ENCODE assay signal across 39 cellular contexts in the genomic region with DNA sequence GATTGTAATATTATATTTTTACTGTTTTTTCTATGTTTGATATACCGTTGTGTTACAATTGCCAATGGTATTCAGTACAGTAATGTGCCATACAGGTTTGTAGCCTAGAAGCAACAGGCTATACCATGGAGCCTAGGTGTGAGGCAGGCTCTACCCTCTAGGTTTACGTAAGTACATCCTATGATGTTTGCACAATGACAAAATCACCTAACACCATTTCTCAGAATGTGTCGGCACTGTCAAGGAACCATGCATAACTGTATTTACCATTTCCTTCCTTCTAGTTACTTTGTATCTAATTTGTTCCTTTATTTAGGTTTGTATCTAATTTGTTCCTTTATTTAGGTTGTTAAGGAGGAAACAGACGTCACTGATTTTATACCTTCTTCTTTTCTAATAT.
"Had no signal": no experiment of that assay in that cellular context is flagged by ENCODE, and none has a peak within 500 bp of the region (broad histone marks: within the 10 kb centered on the region; RNA-seq: fewer than 3 reads in every experiment).

No MANE protein-coding gene starts in this region.

- H3K36me3 ChIP-seq: Peyer's patch had no signal

- H3K4me3 Mint-ChIP-seq: activated CD4-positive, alpha-beta memory T cell treated with anti-CD3 and anti-CD28 coated beads for 36 hours; activated CD8-positive, alpha-beta memory T cell treated with anti-CD3 and anti-CD28 coated beads, Interleukin-2, amount 10 ng/mL, durations not matched to agents 7 days and 5 days; activated naive CD4-positive, alpha-beta T cell treated with anti-CD3 and anti-CD28 coated beads, Interleukin-2, amount 10 ng/mL, durations not matched to agents 7 days and 5 days; activated naive CD8-positive, alpha-beta T cell; activated naive CD8-positive, alpha-beta T cell treated with anti-CD3 and anti-CD28 coated beads, Interleukin-2, amount 50 U/mL, for 24 hours; brain; T-helper 1 cell treated with Interleukin-12 subunit alpha and Interleukin-12 subunit beta and Interleukin-4 antibody, amounts not matched to agents 30 μg/mL and 1 μg/mL, for 36 hours; T-helper 2 cell treated with Interferon-gamma antibody and Interleukin-4, amounts not matched to agents 5 μg/mL and 100 μg/mL, for 36 hours; WTC11 had no signal

- H3K27ac Mint-ChIP-seq: activated CD4-positive, alpha-beta memory T cell treated with anti-CD3 and anti-CD28 coated beads for 36 hours; activated CD8-positive, alpha-beta memory T cell treated with anti-CD3 and anti-CD28 coated beads, Interleukin-2, amount 10 ng/mL, durations not matched to agents 7 days and 5 days; activated naive CD4-positive, alpha-beta T cell treated with anti-CD3 and anti-CD28 coated beads, Interleukin-2, amount 10 ng/mL, durations not matched to agents 7 days and 5 days; activated naive CD8-positive, alpha-beta T cell; activated naive CD8-positive, alpha-beta T cell treated with anti-CD3 and anti-CD28 coated beads, Interleukin-2, amount 50 U/mL, for 24 hours; brain; T-helper 2 cell treated with Interferon-gamma antibody and Interleukin-4, amounts not matched to agents 5 μg/mL and 100 μg/mL, for 36 hours; WTC11 had no signal

- H3K4me2 ChIP-seq: SK-N-SH had no signal

- H3K9me2 ChIP-seq: SK-N-SH had no signal

- H3K9me3 ChIP-seq: MG63, Peyer's patch, SJSA1, SK-N-SH had no signal

- H3K27ac ChIP-seq: Peyer's patch, SJSA1 had no signal

- ATAC-seq: activated CD8-positive, alpha-beta memory T cell treated with anti-CD3 and anti-CD28 coated beads, Interleukin-2, amount 10 ng/mL, durations not matched to agents 7 days and 5 days; activated naive CD8-positive, alpha-beta T cell treated with anti-CD3 and anti-CD28 coated beads, Interleukin-2, amount 50 U/mL, for 24 hours; PC-3; WTC11 had no signal

- FAIRE-seq: TTC549 had no signal

- H3K27me3 ChIP-seq: MG63, Peyer's patch, SJSA1 had no signal

- H3K4me3 ChIP-seq: MG63, Peyer's patch, SJSA1 had no signal

- H3K27me3 Mint-ChIP-seq: activated CD4-positive, alpha-beta memory T cell treated with anti-CD3 and anti-CD28 coated beads for 36 hours; activated CD8-positive, alpha-beta memory T cell treated with anti-CD3 and anti-CD28 coated beads, Interleukin-2, amount 10 ng/mL, durations not matched to agents 7 days and 5 days; activated naive CD4-positive, alpha-beta T cell treated with anti-CD3 and anti-CD28 coated beads, Interleukin-2, amount 10 ng/mL, durations not matched to agents 7 days and 5 days; activated naive CD8-positive, alpha-beta T cell; activated naive CD8-positive, alpha-beta T cell treated with anti-CD3 and anti-CD28 coated beads, Interleukin-2, amount 50 U/mL, for 24 hours; brain had no signal

- DNase-seq: activated CD4-positive, alpha-beta memory T cell treated with anti-CD3 and anti-CD28 coated beads for 36 hours; activated CD4-positive, alpha-beta T cell treated with anti-CD3 and anti-CD28 coated beads for 4 hours; activated CD4-positive, alpha-beta T cell treated with anti-CD3 and anti-CD28 coated beads, Interleukin-2, amount 50 U/mL, for 1 hour; activated CD4-positive, CD25-positive, alpha-beta regulatory T cell treated with anti-CD3 and anti-CD28 coated beads, Interleukin-2, amount 50 U/mL, for 72 hours; activated CD8-positive, alpha-beta memory T cell treated with anti-CD3 and anti-CD28 coated beads for 24 hours; activated CD8-positive, alpha-beta memory T cell treated with anti-CD3 and anti-CD28 coated beads, Interleukin-2, amount 10 ng/mL, durations not matched to agents 7 days and 5 days; activated CD8-positive, alpha-beta memory T cell treated with anti-CD3 and anti-CD28 coated beads, Interleukin-2, amount 50 U/mL, for 48 hours; activated effector memory CD4-positive, alpha-beta T cell treated with Interleukin-2 at 50 U/mL for 16 hours; activated naive CD4-positive, alpha-beta T cell treated with anti-CD3 and anti-CD28 coated beads, Interleukin-2, amount 10 ng/mL, durations not matched to agents 7 days and 5 days; activated naive CD8-positive, alpha-beta T cell treated with anti-CD3 and anti-CD28 coated beads, Interleukin-2, amount 50 U/mL, for 24 hours; activated T-cell treated with anti-CD3 and anti-CD28 coated beads, Interleukin-2, amount 50 U/mL, for 48 hours; anterior cingulate cortex; central memory CD4-positive, alpha-beta T cell; Karpas-422; KBM-7; MG63; NCI-H1048; NCI-H1105 treated with DMSO at 0.1 percent for 48 hours; NCI-H1436; NCI-H1694; NCI-H1930; NCI-H2081 treated with DMSO at 0.1 percent for 48 hours; NCI-H345; NCI-H510A; NCI-H526; NCI-H748 treated with DMSO at 0.1 percent for 48 hours; NK-92 treated with Interleukin-12 subunit alpha and Interleukin-12 subunit beta, amount 100 ng/mL, for 24 hours; PC-3; Peyer's patch; RPMI8226; SHP77 treated with DMSO at 0.1 percent for 48 hours; SK-N-SH had no signal

- H3K9me3 Mint-ChIP-seq: activated CD4-positive, alpha-beta memory T cell treated with anti-CD3 and anti-CD28 coated beads for 36 hours; activated naive CD8-positive, alpha-beta T cell treated with anti-CD3 and anti-CD28 coated beads, Interleukin-2, amount 50 U/mL, for 24 hours; brain; T-helper 1 cell treated with Interleukin-12 subunit alpha and Interleukin-12 subunit beta and Interleukin-4 antibody, amounts not matched to agents 30 μg/mL and 1 μg/mL, for 36 hours; T-helper 2 cell treated with Interferon-gamma antibody and Interleukin-4, amounts not matched to agents 5 μg/mL and 100 μg/mL, for 36 hours had no signal
